22 cellular contexts compared by ENCODE assay signal in the genomic region with DNA sequence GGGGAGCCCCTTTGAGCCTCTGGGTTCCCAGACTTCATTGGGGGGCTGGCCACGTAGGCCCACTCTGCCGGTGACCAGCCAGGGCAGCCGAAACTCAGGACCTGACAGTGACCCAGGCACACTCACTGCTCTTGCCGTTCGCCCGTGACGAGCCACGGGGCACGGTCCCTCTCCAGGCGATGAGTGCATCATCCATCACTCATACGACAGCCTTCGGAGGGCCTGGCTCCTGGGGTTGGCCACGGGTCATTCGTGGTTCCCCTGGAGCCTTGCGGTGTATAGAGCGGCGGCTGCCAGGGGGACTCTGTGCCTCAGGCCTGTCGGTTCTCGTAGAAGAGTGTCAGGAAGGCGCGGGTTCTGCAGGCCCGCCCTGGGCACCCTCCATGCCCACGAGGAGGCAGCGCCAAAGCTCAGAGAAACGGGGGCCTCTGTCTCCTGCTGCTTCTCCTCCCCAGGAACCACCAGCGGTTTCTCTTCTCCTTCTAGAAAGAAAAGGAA. TPM values are rescaled to one million over a fixed set of nuclear protein-coding genes. Genes with fewer than 3 reads are reported as not detected.
DNase-seq lines count a peak whose midpoint lies in the region; ATAC-seq and TF ChIP-seq lines count a peak whose summit lies in the region.
"Had no signal": no experiment of that assay in that cellular context is flagged by ENCODE, and none has a peak within 500 bp of the region (broad histone marks: within the 10 kb centered on the region; RNA-seq: fewer than 3 reads in every experiment).

No MANE protein-coding gene starts in this region.

- TF ChIP-seq CTCF in CD8-positive, alpha-beta T cell (IDR thresholded peaks at IDR 0.05), result no peak
- TF ChIP-seq CTCF in osteoblast (IDR thresholded peaks at IDR 0.05; ENCODE audit: extremely low read depth, low read depth, low read length), result no peak

- DNase-seq in CD8-positive, alpha-beta T cell, result no peak
- DNase-seq in MV-4-11 (lab: John Stamatoyannopoulos, UW) (peak; percentile 64), osteoblast (ENCODE audit: insufficient read length, low spot score, missing footprints) (peak; percentile 76), HAP-1 (ENCODE audit: low spot score in 2 of 2) (no peak), retina (no peak)
- no peak for DNase-seq in activated CD4-positive, alpha-beta memory T cell treated with anti-CD3 and anti-CD28 coated beads, Interleukin-2, amount 10 ng/mL, durations not matched to agents 7 days and 5 days
- DNase-seq: HFFc6, immature natural killer cell, MM.1S, natural killer cell, NCI-H510A treated with DMSO at 0.1 percent for 48 hours had no signal

- no peak overlapping the region for H3K4me3 Mint-ChIP-seq in CD8-positive, alpha-beta T cell
- H3K4me3 Mint-ChIP-seq in dendritic cell treated with granulocyte-macrophage colony-stimulating factor and Interleukin-4, amounts not matched to agents 40 ng/mL and 50 ng/mL, for 4 days, result peak overlapping the region; percentile 45
- no peak overlapping the region for H3K4me3 Mint-ChIP-seq in activated CD4-positive, alpha-beta memory T cell treated with anti-CD3 and anti-CD28 coated beads, Interleukin-2, amount 10 ng/mL, durations not matched to agents 7 days and 5 days
- H3K4me3 Mint-ChIP-seq: HFFc6; immature natural killer cell; mesothelial cell of epicardium; natural killer cell; T-helper 1 cell treated with Interleukin-12 subunit alpha and Interleukin-12 subunit beta and Interleukin-4 antibody, amounts not matched to agents 30 μg/mL and 1 μg/mL, for 36 hours had no signal

- peaks cover 20% of the 10 kb centered on the region for H3K4me1 Mint-ChIP-seq in CD8-positive, alpha-beta T cell (ENCODE audit: low read depth)
- H3K4me1 Mint-ChIP-seq in dendritic cell treated with granulocyte-macrophage colony-stimulating factor and Interleukin-4, amounts not matched to agents 40 ng/mL and 50 ng/mL, for 4 days (ENCODE audit: low read depth), result peaks cover 60% of the 10 kb centered on the region
- peaks cover 13% of the 10 kb centered on the region for H3K4me1 Mint-ChIP-seq in activated CD4-positive, alpha-beta memory T cell treated with anti-CD3 and anti-CD28 coated beads, Interleukin-2, amount 10 ng/mL, durations not matched to agents 7 days and 5 days

- no peak for ATAC-seq in CD8-positive, alpha-beta T cell

- CTCF ChIA-PET in CD8-positive, alpha-beta T cell (lab: Charles Lee), result interaction anchor here (0.6 kb wide), 1 partner anchor 58 kb away, joined by 4 read pairs; no protein-coding TSS in a partner anchor
- CTCF ChIA-PET in activated CD4-positive, alpha-beta memory T cell treated with anti-CD3 and anti-CD28 coated beads, Interleukin-2, amount 10 ng/mL, durations not matched to agents 7 days and 5 days (lab: Charles Lee), result interaction anchor here (1.0 to 1.1 kb wide), 3 partner anchors 14 to 97 kb away, joined by 3 read pairs; no protein-coding TSS in a partner anchor

- H3K79me2 ChIP-seq in osteoblast (ENCODE audit: insufficient read depth, low read length), result peaks cover 13% of the 10 kb centered on the region

- peaks cover 36% of the 10 kb centered on the region for H3K36me3 Mint-ChIP-seq in CD8-positive, alpha-beta T cell
- peaks cover 99% of the 10 kb centered on the region for H3K36me3 Mint-ChIP-seq in dendritic cell treated with granulocyte-macrophage colony-stimulating factor and Interleukin-4, amounts not matched to agents 40 ng/mL and 50 ng/mL, for 4 days (ENCODE audit: low read depth)
- peaks cover 18% of the 10 kb centered on the region for H3K36me3 Mint-ChIP-seq in activated CD4-positive, alpha-beta memory T cell treated with anti-CD3 and anti-CD28 coated beads, Interleukin-2, amount 10 ng/mL, durations not matched to agents 7 days and 5 days (ENCODE audit: low read depth)
- H3K36me3 Mint-ChIP-seq: natural killer cell had no signal

- peaks cover 30% of the 10 kb centered on the region for H3K4me1 ChIP-seq in CD8-positive, alpha-beta T cell (ENCODE audit: insufficient read depth, low read length)
- H3K4me1 ChIP-seq in osteoblast (ENCODE audit: insufficient read depth, low read length) (peaks cover 4% of the 10 kb centered on the region), HAP-1 (no peaks in the 10 kb centered on the region)
- H3K4me1 ChIP-seq: pancreas had no signal

- H3K4me2 ChIP-seq in osteoblast (ENCODE audit: insufficient read depth, low read length), result no peak overlapping the region

- no peaks in the 10 kb centered on the region for H3K9me3 ChIP-seq in CD8-positive, alpha-beta T cell (ENCODE audit: low read length)
- no peaks in the 10 kb centered on the region for H3K9me3 ChIP-seq in osteoblast (ENCODE audit: low read depth, low read length)
- no peaks in the 10 kb centered on the region for H3K9me3 ChIP-seq in HAP-1
- H3K9me3 ChIP-seq: pancreas, tibial nerve had no signal

- no peak overlapping the region for H3K27ac Mint-ChIP-seq in CD8-positive, alpha-beta T cell
- H3K27ac Mint-ChIP-seq in dendritic cell treated with granulocyte-macrophage colony-stimulating factor and Interleukin-4, amounts not matched to agents 40 ng/mL and 50 ng/mL, for 4 days, result peak overlapping the region; percentile 64
- H3K27ac Mint-ChIP-seq in activated CD4-positive, alpha-beta memory T cell treated with anti-CD3 and anti-CD28 coated beads, Interleukin-2, amount 10 ng/mL, durations not matched to agents 7 days and 5 days, result no peak overlapping the region
- H3K27ac Mint-ChIP-seq: activated T-helper 2 cell treated with anti-CD3 and anti-CD28 coated beads, Interferon-gamma antibody, Interleukin-2, Interleukin-4, amounts not matched to agents 10 μg/mL and 5 μg/mL and 100 μg/mL, durations not matched to agents 14 hours and 24 hours and 36 hours; HFFc6; mesothelial cell of epicardium; T-helper 1 cell treated with Interleukin-12 subunit alpha and Interleukin-12 subunit beta and Interleukin-4 antibody, amounts not matched to agents 30 μg/mL and 1 μg/mL, for 36 hours had no signal

- H4K20me1 ChIP-seq in osteoblast (ENCODE audit: insufficient read depth, low read length), result no peaks in the 10 kb centered on the region

- H3K27me3 Mint-ChIP-seq in CD8-positive, alpha-beta T cell (ENCODE audit: low read depth), result no peaks in the 10 kb centered on the region
- no peaks in the 10 kb centered on the region for H3K27me3 Mint-ChIP-seq in dendritic cell treated with granulocyte-macrophage colony-stimulating factor and Interleukin-4, amounts not matched to agents 40 ng/mL and 50 ng/mL, for 4 days
- no peaks in the 10 kb centered on the region for H3K27me3 Mint-ChIP-seq in activated CD4-positive, alpha-beta memory T cell treated with anti-CD3 and anti-CD28 coated beads, Interleukin-2, amount 10 ng/mL, durations not matched to agents 7 days and 5 days
- H3K27me3 Mint-ChIP-seq: stimulated activated naive CD8-positive, alpha-beta T cell treated with anti-CD3 and anti-CD28 coated beads, Interleukin-15, amount 100 ng/mL, for 72 hours had no signal

- H3K27me3 ChIP-seq in CD8-positive, alpha-beta T cell (ENCODE audit: insufficient read depth, low read length), result no peaks in the 10 kb centered on the region
- H3K27me3 ChIP-seq in osteoblast (ENCODE audit: insufficient read depth, low read length), result no peaks in the 10 kb centered on the region
- no peaks in the 10 kb centered on the region for H3K27me3 ChIP-seq in HAP-1 (ENCODE audit: low read depth)
- H3K27me3 ChIP-seq: pancreas, tibial nerve had no signal

- no peaks in the 10 kb centered on the region for H3K9me3 Mint-ChIP-seq in CD8-positive, alpha-beta T cell
- no peaks in the 10 kb centered on the region for H3K9me3 Mint-ChIP-seq in dendritic cell treated with granulocyte-macrophage colony-stimulating factor and Interleukin-4, amounts not matched to agents 40 ng/mL and 50 ng/mL, for 4 days
- no peaks in the 10 kb centered on the region for H3K9me3 Mint-ChIP-seq in activated CD4-positive, alpha-beta memory T cell treated with anti-CD3 and anti-CD28 coated beads, Interleukin-2, amount 10 ng/mL, durations not matched to agents 7 days and 5 days
- H3K9me3 Mint-ChIP-seq: activated T-helper 2 cell treated with anti-CD3 and anti-CD28 coated beads, Interferon-gamma antibody, Interleukin-2, Interleukin-4, amounts not matched to agents 10 μg/mL and 5 μg/mL and 100 μg/mL, durations not matched to agents 14 hours and 24 hours and 36 hours; HFFc6; immature natural killer cell; mesothelial cell of epicardium; natural killer cell; stimulated activated naive CD8-positive, alpha-beta T cell treated with anti-CD3 and anti-CD28 coated beads, Interleukin-15, amount 100 ng/mL, for 72 hours; T-helper 1 cell treated with Interleukin-12 subunit alpha and Interleukin-12 subunit beta and Interleukin-4 antibody, amounts not matched to agents 30 μg/mL and 1 μg/mL, for 36 hours had no signal

- in situ Hi-C loops in HAP-1 (cut with MboI; ENCODE audit: low sequenced_read_pairs), result no loop called here

- no peak overlapping the region for H3K4me3 ChIP-seq in CD8-positive, alpha-beta T cell (ENCODE audit: low read depth, low read length)
- H3K4me3 ChIP-seq in osteoblast (ENCODE audit: insufficient read depth, low read length), result no peak overlapping the region
- no peak overlapping the region for H3K4me3 ChIP-seq in HAP-1
- H3K4me3 ChIP-seq: K562, pancreas, tibial nerve had no signal

- peak overlapping the region; percentile 42 for H3K27ac ChIP-seq in CD8-positive, alpha-beta T cell (ENCODE audit: low read depth, low read length)
- H3K27ac ChIP-seq in osteoblast (ENCODE audit: low read depth, low read length), result no peak overlapping the region
- H3K27ac ChIP-seq: pancreas, WERI-Rb-1 had no signal

- no peak overlapping the region for H2AFZ ChIP-seq in osteoblast (ENCODE audit: low read length)

- peaks cover 23% of the 10 kb centered on the region for H3K36me3 ChIP-seq in CD8-positive, alpha-beta T cell (ENCODE audit: insufficient read depth, low read length)
- peaks cover 39% of the 10 kb centered on the region for H3K36me3 ChIP-seq in osteoblast (ENCODE audit: insufficient read depth, low read length)
- peaks cover 29% of the 10 kb centered on the region for H3K36me3 ChIP-seq in HAP-1 (replicated peaks)

- intact Hi-C loops in CD8-positive, alpha-beta T cell (cut with DNase I, micrococcal nuclease), result no loop called here
- intact Hi-C loops in dendritic cell treated with granulocyte-macrophage colony-stimulating factor and Interleukin-4, amounts not matched to agents 40 ng/mL and 50 ng/mL, for 4 days (cut with micrococcal nuclease), result loop anchor here (5.0 kb wide), 1 partner anchor 175 kb away; no protein-coding TSS in a partner anchor

- POLR2A ChIA-PET in CD8-positive, alpha-beta T cell (lab: Charles Lee), result no interaction called here
- POLR2A ChIA-PET in activated CD4-positive, alpha-beta memory T cell treated with anti-CD3 and anti-CD28 coated beads, Interleukin-2, amount 10 ng/mL, durations not matched to agents 7 days and 5 days (lab: Charles Lee), result interaction anchor here (1.0 kb wide), 1 partner anchor 11 kb away, joined by 3 read pairs; a partner anchor contains a TSS

RNA-seq across cellular contexts. Expression of a gene that starts 11.2 kb away (rescaled TPM):
- 10 to 100 TPM; 72.9 to 76.5 TPM for total RNA-seq in CD8-positive, alpha-beta T cell
- 15.0 and 18.1 TPM in 2 replicates for total RNA-seq in osteoblast
- 10 to 100 TPM; 24.2 to 25.5 TPM for total RNA-seq in activated CD4-positive, alpha-beta memory T cell treated with anti-CD3 and anti-CD28 coated beads, Interleukin-2, amount 10 ng/mL, durations not matched to agents 7 days and 5 days

RNA-seq across cellular contexts. Expression of a gene that starts 51.9 kb away (rescaled TPM):
- 10 to 100 TPM in 1 of 2 experiments, 1 to 10 TPM in 1; 8.6 to 11.8 TPM for total RNA-seq in CD8-positive, alpha-beta T cell
- total RNA-seq in osteoblast, result 31.2 and 39.4 TPM in 2 replicates
- 10 to 100 TPM in 1 of 2 experiments, 1 to 10 TPM in 1; 10.0 to 10.2 TPM for total RNA-seq in activated CD4-positive, alpha-beta memory T cell treated with anti-CD3 and anti-CD28 coated beads, Interleukin-2, amount 10 ng/mL, durations not matched to agents 7 days and 5 days

RNA-seq across cellular contexts. Expression of a gene that starts 52.2 kb away (rescaled TPM):
- not detected for total RNA-seq in CD8-positive, alpha-beta T cell
- total RNA-seq in osteoblast, result 1.1 and 2.7 TPM in 2 replicates
- total RNA-seq in activated CD4-positive, alpha-beta memory T cell treated with anti-CD3 and anti-CD28 coated beads, Interleukin-2, amount 10 ng/mL, durations not matched to agents 7 days and 5 days, result not detected
- total RNA-seq: epithelial cell of proximal tubule, G401, K562 had no signal

RNA-seq across cellular contexts. Expression of a gene that starts 57.5 kb away (rescaled TPM):
- total RNA-seq in CD8-positive, alpha-beta T cell, result 10 to 100 TPM; 46.5 to 48.6 TPM
- 41.5 and 46.7 TPM in 2 replicates for total RNA-seq in osteoblast
- 10 to 100 TPM; 71.8 to 73.3 TPM for total RNA-seq in activated CD4-positive, alpha-beta memory T cell treated with anti-CD3 and anti-CD28 coated beads, Interleukin-2, amount 10 ng/mL, durations not matched to agents 7 days and 5 days

Comparison
In these comparisons a context has a peak if more than half of its experiments do, and no peak if none do; other contexts are left out.
1. DNase-seq: peak in MV-4-11 (single experiment) and osteoblast (single experiment); none in CD8-positive, alpha-beta T cell (0 of 7), HAP-1 (0 of 2), activated CD4-positive, alpha-beta memory T cell treated with anti-CD3 and anti-CD28 coated beads, Interleukin-2, amount 10 ng/mL, durations not matched to agents 7 days and 5 days (single experiment) and retina (single experiment).